In genomic region chr4:25159837-25160713, GRCh38 we compare ENCODE assay signal across 8 cellular contexts. TPM values are rescaled to one million over a fixed set of nuclear protein-coding genes. Genes with fewer than 3 reads are reported as not detected.
DNase-seq lines count a peak whose midpoint lies in the region; ATAC-seq and TF ChIP-seq lines count a peak whose summit lies in the region.

SEPSECS (minus strand) TSS chr4:25160449; CDS start chr4:25160369, 80 bp downstream.

- H3K27me3 ChIP-seq in osteoblast (ENCODE audit: insufficient read depth, low read length) (no peaks in the 10 kb centered on the region), thoracic aorta (replicated peaks; ENCODE audit: insufficient read depth) (no peaks in the 10 kb centered on the region)

- H3K27ac Mint-ChIP-seq in activated naive CD8-positive, alpha-beta T cell treated with anti-CD3 and anti-CD28 coated beads for 36 hours, result peak within 1 kb of the TSS; percentile 84
- peak within 1 kb of the TSS; percentile 78 for H3K27ac Mint-ChIP-seq in glutamatergic neuron (ENCODE audit: unreplicated experiment)

- H3K27me3 Mint-ChIP-seq in activated naive CD8-positive, alpha-beta T cell treated with anti-CD3 and anti-CD28 coated beads for 36 hours, result no peaks in the 10 kb centered on the region
- H3K27me3 Mint-ChIP-seq in glutamatergic neuron (ENCODE audit: unreplicated experiment), result peaks cover 5% of the 10 kb centered on the region

- peaks cover 18% of the 10 kb centered on the region for H3K36me3 Mint-ChIP-seq in activated naive CD8-positive, alpha-beta T cell treated with anti-CD3 and anti-CD28 coated beads for 36 hours
- H3K36me3 Mint-ChIP-seq in glutamatergic neuron (ENCODE audit: unreplicated experiment), result no peaks in the 10 kb centered on the region

- H4K20me1 ChIP-seq in osteoblast (ENCODE audit: insufficient read depth, low read length), result no peaks in the 10 kb centered on the region

- ATAC-seq in HG02623 (IDR thresholded peaks at IDR 0.05; ENCODE audit: unreplicated experiment) (peak; percentile 87), thoracic aorta (ENCODE audit: insufficient number of reproducible peaks, low FRiP score, low read depth) (peak; percentile 89)

- H3K4me3 ChIP-seq in osteoblast (ENCODE audit: insufficient read depth, low read length) (peak within 1 kb of the TSS; percentile 83), thoracic aorta (peak within 1 kb of the TSS; percentile 83)

- H3K4me1 ChIP-seq in osteoblast (ENCODE audit: insufficient read depth, low read length), result peaks cover 13% of the 10 kb centered on the region
- H3K4me1 ChIP-seq in thoracic aorta (ENCODE audit: control insufficient read depth in 1 of 2, low read depth in 2 of 2), result peaks cover 15 to 20% of the 10 kb centered on the region in 2 donors

- CTCF ChIA-PET in GM10248 (lab: Yijun Ruan, JAX), result interaction anchor here (0.6 to 1.6 kb wide), 7 partner anchors 9 to 671 kb away, joined by 3 to 9 read pairs (median 3); no protein-coding TSS in a partner anchor

- peak within 1 kb of the TSS; percentile 84 for H3K4me3 Mint-ChIP-seq in activated naive CD8-positive, alpha-beta T cell treated with anti-CD3 and anti-CD28 coated beads for 36 hours
- peak within 1 kb of the TSS; percentile 91 for H3K4me3 Mint-ChIP-seq in glutamatergic neuron (ENCODE audit: unreplicated experiment)

- TF ChIP-seq CTCF in GM10248 (IDR thresholded peaks at IDR 0.05; ENCODE audit: control extremely low read depth, extremely low read depth, low read depth, missing control alignments) (no peak), glutamatergic neuron (IDR thresholded peaks at IDR 0.05; ENCODE audit: partially characterized antibody, unreplicated experiment) (no peak), osteoblast (IDR thresholded peaks at IDR 0.05; ENCODE audit: extremely low read depth, low read depth, low read length) (no peak), thoracic aorta (IDR thresholded peaks at IDR 0.05) (no peak)

- H3K9me3 ChIP-seq in osteoblast (ENCODE audit: low read depth, low read length) (no peaks in the 10 kb centered on the region), thoracic aorta (no peaks in the 10 kb centered on the region)

- peaks cover 27% of the 10 kb centered on the region for H3K4me1 Mint-ChIP-seq in activated naive CD8-positive, alpha-beta T cell treated with anti-CD3 and anti-CD28 coated beads for 36 hours
- peaks cover 2% of the 10 kb centered on the region for H3K4me1 Mint-ChIP-seq in glutamatergic neuron (ENCODE audit: low read depth, unreplicated experiment)

- DNase-seq in GM10248 (ENCODE audit: extremely low spot score), result peak; percentile 91
- peak; percentile 86 for DNase-seq in NCI-H1105 (lab: John Stamatoyannopoulos, UW)
- peak; percentile 97 for DNase-seq in SKM-1 treated with dmso at 0.1 percent for 144 hours (lab: John Stamatoyannopoulos, UW; ENCODE audit: unreplicated experiment)
- DNase-seq in activated naive CD8-positive, alpha-beta T cell treated with anti-CD3 and anti-CD28 coated beads for 36 hours, result peak; percentile 91
- DNase-seq in glutamatergic neuron, result peak; percentile 89
- peak; percentile 93 for DNase-seq in osteoblast (ENCODE audit: insufficient read length, low spot score, missing footprints)
- DNase-seq in thoracic aorta (ENCODE audit: low spot score), result peak; percentile 84

- H2AFZ ChIP-seq in osteoblast (ENCODE audit: low read length), result peak within 1 kb of the TSS; percentile 94

- peak within 1 kb of the TSS; percentile 80 for H3K27ac ChIP-seq in osteoblast (ENCODE audit: low read depth, low read length)
- H3K27ac ChIP-seq in thoracic aorta, result peak within 1 kb of the TSS; percentile 85 to 90

- H3K9me3 Mint-ChIP-seq in activated naive CD8-positive, alpha-beta T cell treated with anti-CD3 and anti-CD28 coated beads for 36 hours, result no peaks in the 10 kb centered on the region
- peaks cover 4% of the 10 kb centered on the region for H3K9me3 Mint-ChIP-seq in glutamatergic neuron (ENCODE audit: unreplicated experiment)

- no peaks in the 10 kb centered on the region for H3K79me2 ChIP-seq in osteoblast (ENCODE audit: insufficient read depth, low read length)

- H3K4me2 ChIP-seq in osteoblast (ENCODE audit: insufficient read depth, low read length), result peak within 1 kb of the TSS; percentile 91

- H3K36me3 ChIP-seq in osteoblast (ENCODE audit: insufficient read depth, low read length), result no peaks in the 10 kb centered on the region
- H3K36me3 ChIP-seq in thoracic aorta, result no peaks in the 10 kb centered on the region

- POLR2A ChIA-PET in GM10248 (lab: Yijun Ruan, JAX), result no interaction called here

RNA-seq across cellular contexts. Expression of gene SEPSECS, which starts in this region (rescaled TPM):
- total RNA-seq in activated naive CD8-positive, alpha-beta T cell treated with anti-CD3 and anti-CD28 coated beads for 36 hours, result 10 to 100 TPM; 11.4 to 11.6 TPM
- total RNA-seq in glutamatergic neuron (ENCODE audit: unreplicated experiment) (11.7 TPM), osteoblast (8.3 and 9.1 TPM in 2 replicates), thoracic aorta (1 to 10 TPM; 3.4 to 5.9 TPM)

Comparison
In these comparisons a context has a peak if more than half of its experiments do, and no peak if none do; other contexts are left out.
1. Peak in every context shown above with its lines: DNase-seq, ATAC-seq, H3K4me3 ChIP-seq and H3K27ac ChIP-seq.